ENCODE assay signal across 8 cellular contexts in the genomic region with DNA sequence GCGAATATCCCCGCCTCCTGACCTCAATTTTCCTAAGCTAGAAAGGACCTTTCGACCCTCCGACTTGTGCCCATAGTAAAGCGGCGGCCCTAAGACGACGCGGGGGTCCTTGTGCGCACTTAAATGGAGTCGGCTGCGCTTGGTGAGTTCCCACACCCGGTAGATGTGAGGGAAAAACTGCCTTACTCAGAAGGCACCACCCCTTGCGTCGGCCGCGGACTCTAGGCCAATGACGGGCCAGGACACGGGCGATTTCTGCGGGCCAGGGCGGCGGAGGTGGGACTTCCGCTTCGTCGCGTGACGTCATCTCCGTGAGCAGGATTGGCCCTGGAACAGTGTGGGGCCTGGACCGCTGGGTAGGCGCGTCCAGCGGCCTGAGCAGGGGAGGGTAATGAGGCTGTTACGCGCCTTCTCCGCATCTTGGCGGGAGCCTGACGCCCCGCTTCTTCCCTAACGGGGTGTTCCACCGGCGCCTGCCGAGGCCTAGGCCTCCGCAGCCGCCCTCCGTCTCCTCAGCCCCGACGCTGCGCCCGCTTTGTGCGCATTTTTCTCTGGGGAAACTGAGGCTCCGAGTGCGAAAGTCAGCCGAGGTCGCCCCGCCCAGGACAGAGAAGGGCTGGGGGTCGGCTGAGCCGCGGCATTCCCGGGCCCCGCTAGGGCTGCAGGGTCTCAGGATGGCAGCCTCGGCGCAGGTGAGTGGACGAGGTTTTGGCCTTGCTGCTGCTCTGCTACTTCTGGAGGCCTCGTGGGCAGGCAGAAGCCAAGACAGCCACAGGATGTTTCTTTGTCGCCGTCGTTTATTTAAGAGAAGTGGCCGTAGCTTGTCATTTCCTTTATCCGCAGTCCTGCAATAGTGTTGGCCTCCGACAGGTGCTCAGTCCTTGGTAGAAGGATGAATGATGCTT.
A peak's percentile ranks its signal among the peaks of the same experiment; 100 is the strongest.
DNase-seq lines count a peak whose midpoint lies in the region; ATAC-seq and TF ChIP-seq lines count a peak whose summit lies in the region.

A gene (plus strand): TSS at position 293 of the 905 bp plus-strand sequence. CDS start 382 bp downstream, at position 675.

- H3K4me1 Mint-ChIP-seq in effector memory CD8-positive, alpha-beta T cell (ENCODE audit: low read depth in 2 of 2), result peaks cover 18 to 27% of the 10 kb centered on the region in 2 donors

- H3K9me3 Mint-ChIP-seq in effector memory CD8-positive, alpha-beta T cell, result peaks cover 0 to 14% of the 10 kb centered on the region in 2 donors

- peaks cover 34% of the 10 kb centered on the region for H3K36me3 Mint-ChIP-seq in effector memory CD8-positive, alpha-beta T cell (ENCODE audit: insufficient read depth)

- H3K27ac Mint-ChIP-seq in effector memory CD8-positive, alpha-beta T cell, result peak within 1 kb of the TSS; percentile 94 to 99

- peaks cover 25 to 31% of the 10 kb centered on the region in 2 donors for H3K27me3 Mint-ChIP-seq in effector memory CD8-positive, alpha-beta T cell

- peak within 1 kb of the TSS; percentile 90 to 93 for H3K4me3 Mint-ChIP-seq in effector memory CD8-positive, alpha-beta T cell

- ATAC-seq in effector memory CD8-positive, alpha-beta T cell (replicated peaks), result peak; percentile 95

- no peak for TF ChIP-seq CTCF in GM20000 (IDR thresholded peaks at IDR 0.05; ENCODE audit: extremely low read depth, missing control alignments)

- peak; percentile 95 for DNase-seq in COLO829 (ENCODE audit: low spot score)
- peak; percentile 97 for DNase-seq in GM20000 (ENCODE audit: low spot score)
- peak; percentile 78 for DNase-seq in HS-5 (ENCODE audit: low read depth)
- peak; percentile 88 for DNase-seq in NK-92 treated with Interleukin-12 subunit alpha and Interleukin-12 subunit beta, amount 100 ng/mL, for 24 hours (lab: John Stamatoyannopoulos, UW)
- DNase-seq in activated CD8-positive, alpha-beta memory T cell treated with anti-CD3 and anti-CD28 coated beads for 4 hours (ENCODE audit: low read depth in 2 of 2), result peak; percentile 84 to 89
- peak; percentile 87 to 90 (median 88) for DNase-seq in effector memory CD8-positive, alpha-beta T cell
- peak; percentile 98 for DNase-seq in medulla oblongata (ENCODE audit: extremely low spot score)
- DNase-seq in stimulated activated CD4-positive, alpha-beta T cell treated with anti-CD3 and anti-CD28 coated beads, TNF-alpha, amount 100 ng/mL, for 48 hours (ENCODE audit: low read depth in 3 of 3), result peak; percentile 88 to 90 (median 90)

Comparison
In these comparisons a context has a peak if more than half of its experiments do, and no peak if none do; other contexts are left out.
1. Peak in every context shown above with its lines: DNase-seq and ATAC-seq.